8 cellular contexts compared by ENCODE assay signal in the genomic region with DNA sequence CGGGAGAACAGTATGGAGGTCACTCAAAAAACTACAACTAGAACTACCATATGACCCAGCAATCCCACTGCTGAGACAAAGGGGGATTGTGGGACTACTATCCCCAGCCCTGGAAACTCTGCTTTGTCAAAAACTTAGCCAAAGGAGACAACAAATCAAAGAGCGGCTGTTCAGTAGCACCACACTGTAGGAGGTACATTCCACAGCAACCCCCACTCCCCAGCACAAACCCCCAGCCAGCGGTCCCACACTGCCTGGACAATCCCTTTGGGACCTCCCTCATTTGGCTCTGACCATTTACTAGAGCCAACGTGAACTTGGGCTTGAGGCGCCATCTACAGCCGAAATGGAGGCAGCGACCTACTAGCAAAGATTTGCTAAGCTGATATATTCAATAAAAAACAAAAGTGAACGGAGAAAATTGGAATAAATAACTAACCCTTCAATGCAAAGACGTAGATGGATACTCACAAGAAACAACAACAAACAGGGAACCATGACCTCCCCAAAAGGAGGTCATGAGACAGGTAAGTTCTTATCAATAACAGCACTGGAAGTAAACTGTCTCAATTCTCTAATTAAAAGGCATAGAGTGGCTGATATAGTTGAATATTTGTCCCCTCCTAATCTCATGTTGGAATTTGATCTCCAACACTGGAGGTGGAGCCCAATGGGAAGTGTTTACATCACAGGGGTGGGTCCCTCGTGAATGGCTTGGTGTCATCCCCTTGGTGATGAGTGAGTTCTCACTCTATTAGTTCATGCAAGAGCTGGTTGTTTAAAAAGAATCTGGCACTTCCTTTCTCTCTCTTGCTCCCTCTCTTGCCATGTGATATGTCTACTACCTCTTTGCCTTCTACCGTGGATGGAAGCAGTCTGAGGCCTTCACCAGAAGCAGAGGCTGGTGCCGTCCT.
DNase-seq lines count a peak whose midpoint lies in the region; ATAC-seq, FAIRE-seq and TF ChIP-seq lines count a peak whose summit lies in the region.
"Had no signal": no experiment of that assay in that cellular context is flagged by ENCODE, and none has a peak within 500 bp of the region (broad histone marks: within the 10 kb centered on the region; RNA-seq: fewer than 3 reads in every experiment).

No MANE protein-coding gene starts in this region.

- no peak overlapping the region for H2BK12ac ChIP-seq in H9 (ENCODE audit: insufficient read length, low read depth, low read length)

- in situ Hi-C loops in K562 (cut with MboI): no loop called here

- no peaks in the 10 kb centered on the region for H3K79me2 ChIP-seq in DND-41 (ENCODE audit: insufficient read depth, low read length)
- H3K79me2 ChIP-seq in H9 (ENCODE audit: insufficient read depth, low read length): no peaks in the 10 kb centered on the region
- H3K79me2 ChIP-seq in K562 (ENCODE audit: control insufficient read depth, insufficient read depth, low read length): no peaks in the 10 kb centered on the region

- no peak overlapping the region for H4K91ac ChIP-seq in H9 (ENCODE audit: insufficient read length, low read depth, low read length)

- no peaks in the 10 kb centered on the region for H3K27me3 ChIP-seq in DND-41 (ENCODE audit: insufficient read depth, low read length, poor library complexity)
- no peaks in the 10 kb centered on the region for H3K27me3 ChIP-seq in H9 (ENCODE audit: insufficient read depth, low read length)
- H3K27me3 ChIP-seq in K562 (ENCODE audit: control insufficient read depth in 2 of 2, insufficient read depth in 2 of 2, low read length in 2 of 2): no peaks in the 10 kb centered on the region; a peak in 1 of 5 replicates

- H2BK120ac ChIP-seq in H9 (ENCODE audit: low read depth, low read length, poor library complexity, severe bottlenecking): no peak overlapping the region

- no peaks in the 10 kb centered on the region; a peak in 2 of 5 replicates for H3K9me3 Mint-ChIP-seq in H9

- CTCF ChIA-PET in K562 (lab: Yijun Ruan, JAX; ENCODE audit: low intra/inter-chr PET ratio): interaction anchor here (0.5 to 2.5 kb wide), 7 partner anchors 34 to 583 kb away, joined by 3 to 11 read pairs (median 5); no protein-coding TSS in a partner anchor

- H2BK5ac ChIP-seq in H9 (ENCODE audit: insufficient read length, low read length): no peak overlapping the region

- H4K20me1 ChIP-seq in DND-41 (ENCODE audit: insufficient read depth, low read length) (no peaks in the 10 kb centered on the region), H9 (ENCODE audit: control insufficient read depth, insufficient read depth, insufficient read length) (no peaks in the 10 kb centered on the region), K562 (replicated peaks; ENCODE audit: control insufficient read depth, insufficient read depth, low read length) (no peaks in the 10 kb centered on the region)

- H3T11ph ChIP-seq in H9 (ENCODE audit: low read length): no peak overlapping the region

- H3K36me3 ChIP-seq in DND-41 (ENCODE audit: insufficient read depth, low read length): no peaks in the 10 kb centered on the region
- no peaks in the 10 kb centered on the region for H3K36me3 ChIP-seq in K562 (ENCODE audit: control insufficient read depth, insufficient read depth, low read length)

- H3K23ac ChIP-seq in H9 (ENCODE audit: insufficient read length, low read depth, low read length): no peak overlapping the region

- H3K4ac ChIP-seq in H9 (ENCODE audit: low read depth, low read length): no peak overlapping the region

- H3K79me1 ChIP-seq in H9 (ENCODE audit: insufficient read depth, low read depth, low read length, poor library complexity, severe bottlenecking): no peaks in the 10 kb centered on the region

- peak overlapping the region; percentile 17 to 42 (median 25); a peak in 3 of 7 replicates for H3K27ac Mint-ChIP-seq in H9
- H3K27ac Mint-ChIP-seq: activated naive CD8-positive, alpha-beta T cell had no signal

- no peak overlapping the region for H4K8ac ChIP-seq in H9 (replicated peaks; ENCODE audit: insufficient read length, low read depth, low read length)

- H3K4me3 ChIP-seq in DND-41 (ENCODE audit: low read depth in 1 of 2, low read length in 2 of 2) (no peak overlapping the region), K562 (no peak overlapping the region)

- TF ChIP-seq RAD21 in K562 (CRISPR knock-in tag; conservative IDR thresholded peaks at IDR 0.05 in 1 of 2, IDR thresholded peaks at IDR 0.05 in 1 of 2): peak; percentile 71 to 89

- H2BK20ac ChIP-seq in H9 (ENCODE audit: low read depth, low read length, poor library complexity, severe bottlenecking): no peak overlapping the region

- DNase-seq in DND-41: no peak
- peak; percentile 80 for DNase-seq in H9
- DNase-seq in NCI-H345 (lab: John Stamatoyannopoulos, UW): peak; percentile 47
- peak; percentile 51 to 80 (median 64) for DNase-seq in K562 (ENCODE audit: extremely low read depth in 1 of 4, low spot score in 3 of 4)
- peak; percentile 71 for DNase-seq in kidney tubule cell (ENCODE audit: low spot score)

- no peak overlapping the region for H2AK5ac ChIP-seq in H9 (ENCODE audit: insufficient read length, low read length)

- H3K23me2 ChIP-seq in H9 (ENCODE audit: insufficient read length, low read depth, low read length, poor library complexity, severe bottlenecking): no peaks in the 10 kb centered on the region

- H4K5ac ChIP-seq in H9 (ENCODE audit: insufficient read length, low read depth, low read length): no peak overlapping the region

- peak overlapping the region; percentile 56 for H3K18ac ChIP-seq in H9 (ENCODE audit: insufficient read length, low read depth, low read length)

- H3K27ac ChIP-seq in DND-41 (ENCODE audit: low read length): no peak overlapping the region
- no peak overlapping the region for H3K27ac ChIP-seq in H9 (ENCODE audit: insufficient read length, low read depth, low read length)
- H3K27ac ChIP-seq in K562 (ENCODE audit: extremely low read depth, low read depth, low read length): no peak overlapping the region

- peak overlapping the region in 1 of 2 experiments; percentile 21; a peak in 2 of 5 replicates for H3K4me3 Mint-ChIP-seq in H9
- H3K4me3 Mint-ChIP-seq: activated naive CD8-positive, alpha-beta T cell had no signal

- BruUV-seq in K562 (replicated peaks; lab: Mats Ljungman, UMichigan): no TSS peak

- no peaks in the 10 kb centered on the region for H3K9me1 ChIP-seq in K562 (ENCODE audit: control insufficient read depth, insufficient read depth, low read length)

- H2BK15ac ChIP-seq in H9 (ENCODE audit: low read depth, low read length): no peak overlapping the region

- POLR2A ChIA-PET in K562 (lab: Yijun Ruan, JAX): interaction anchor here (0.7 to 1.4 kb wide), 2 partner anchors 12 to 199 kb away, joined by 3 to 7 read pairs; no protein-coding TSS in a partner anchor

- peaks cover 13 to 14% of the 10 kb centered on the region in 2 experiments for H3K4me1 Mint-ChIP-seq in H9

- H3K4me2 ChIP-seq in DND-41 (ENCODE audit: insufficient read depth, low read length) (no peak overlapping the region), H9 (ENCODE audit: insufficient read depth, insufficient read length, low read length) (peak overlapping the region; percentile 51), K562 (ENCODE audit: insufficient read depth, low read length) (no peak overlapping the region)

- no peak for TF ChIP-seq POLR2A in K562 (conservative IDR thresholded peaks at IDR 0.05)

- H3K14ac ChIP-seq in H9 (ENCODE audit: insufficient read depth, low read length): peak overlapping the region; percentile 62

- peaks cover 0 to 1% (median 0%) of the 10 kb centered on the region in 3 experiments; a peak in 2 of 7 replicates for H3K36me3 Mint-ChIP-seq in H9 (ENCODE audit: insufficient read depth in 1 of 3, low read depth in 3 of 3)
- H3K36me3 Mint-ChIP-seq: activated naive CD8-positive, alpha-beta T cell had no signal

- TF ChIP-seq EP300 in K562 (IDR thresholded peaks at IDR 0.05; ENCODE audit: low read length): no peak

- no peaks in the 10 kb centered on the region for H3K4me1 ChIP-seq in DND-41 (ENCODE audit: insufficient read depth, low read length)
- no peaks in the 10 kb centered on the region for H3K4me1 ChIP-seq in H9 (ENCODE audit: insufficient read depth, low read length)
- no peaks in the 10 kb centered on the region for H3K4me1 ChIP-seq in K562 (replicated peaks in 1 of 2; ENCODE audit: control insufficient read depth in 2 of 2, insufficient read depth in 2 of 2, low read length in 2 of 2)

- TF ChIP-seq CTCF in DND-41 (IDR thresholded peaks at IDR 0.05; ENCODE audit: borderline replicate concordance, extremely low read depth, low read length, poor library complexity, severe bottlenecking): peak; percentile 59
- TF ChIP-seq CTCF in H9 (conservative IDR thresholded peaks at IDR 0.05): peak; percentile 91
- TF ChIP-seq CTCF in K562 (IDR thresholded peaks at IDR 0.05 in 2 of 3, conservative IDR thresholded peaks at IDR 0.05 in 1 of 3; ENCODE audit: insufficient read depth in 2 of 3, low read depth in 1 of 3, low read length in 3 of 3): peak; percentile 90 to 95 (median 91)

- peak; percentile 85 for FAIRE-seq in K562 (lab: Jason Lieb, UNC)

- H3K9ac ChIP-seq in DND-41 (ENCODE audit: low read depth, low read length) (no peak overlapping the region), H9 (ENCODE audit: extremely low read depth, insufficient read length, low read length) (no peak overlapping the region), K562 (ENCODE audit: insufficient read depth in 1 of 2, low read depth in 2 of 2, low read length in 2 of 2) (no peak overlapping the region)

- intact Hi-C loops in K562 (cut with micrococcal nuclease): loop anchor here (1.0 to 2.0 kb wide), 5 partner anchors 37 to 592 kb away; no protein-coding TSS in a partner anchor

- ATAC-seq in DND-41 (ENCODE audit: insufficient read depth, low read depth) (no peak), K562 (peak; percentile 99), HG03460 (IDR thresholded peaks at IDR 0.05; ENCODE audit: unreplicated experiment) (no peak), GM21529 (IDR thresholded peaks at IDR 0.05; ENCODE audit: unreplicated experiment) (no peak)

- H2AFZ ChIP-seq in DND-41 (ENCODE audit: low read depth, low read length) (no peak overlapping the region), H9 (ENCODE audit: low read length) (peak overlapping the region; percentile 99), K562 (ENCODE audit: low read depth, low read length) (no peak overlapping the region)

- H3K9me3 ChIP-seq in DND-41 (ENCODE audit: insufficient read depth, low read length, severe bottlenecking): no peaks in the 10 kb centered on the region
- no peaks in the 10 kb centered on the region for H3K9me3 ChIP-seq in H9 (ENCODE audit: control insufficient read depth, low read depth, low read length)
- no peaks in the 10 kb centered on the region for H3K9me3 ChIP-seq in K562 (replicated peaks; ENCODE audit: control insufficient read depth, insufficient read depth, low read depth, low read length)

- no peaks in the 10 kb centered on the region for H3K27me3 Mint-ChIP-seq in H9 (ENCODE audit: low read depth)

- WGBS in H9 (ENCODE audit: extremely low coverage, insufficient read length, low lambda C conversion rate): no CpG with 5 or more reads among the region's 12 CpGs
- WGBS in K562 (ENCODE audit: insufficient coverage, low coverage, missing lambda C conversion rate): 2% methylated on average over 12 of the region's 12 CpGs

- H3K56ac ChIP-seq in H9 (ENCODE audit: insufficient read length, low read depth, low read length): no peak overlapping the region

TF ChIP-seq in K562, 482 proteins besides CTCF, POLR2A, EP300 and RAD21 (continues in another document):
- TF ChIP-seq PHF20 (IDR thresholded peaks at IDR 0.05; ENCODE audit: partially characterized antibody) (no peak), GATA2 (CRISPR knock-in tag; IDR thresholded peaks at IDR 0.05) (peak; percentile 87)
